8 cellular contexts compared by ENCODE assay signal in genomic region chr11:22920939-22921565, GRCh38.
DNase-seq lines count a peak whose midpoint lies in the region; ATAC-seq, FAIRE-seq and TF ChIP-seq lines count a peak whose summit lies in the region.

No MANE protein-coding gene starts in this region.

- DNase-seq in D721Med (ENCODE audit: insufficient read length, low spot score): no peak
- DNase-seq in NCI-H1105 treated with DMSO at 0.1 percent for 48 hours (lab: John Stamatoyannopoulos, UW): peak; percentile 55
- no peak for DNase-seq in left ventricle myocardium superior
- DNase-seq in T-helper 2 cell treated with Interferon-gamma antibody and Interleukin-4, amounts not matched to agents 5 μg/mL and 100 μg/mL, for 36 hours (ENCODE audit: low spot score): no peak

- TF ChIP-seq CTCF in D721Med (IDR thresholded peaks at IDR 0.05; ENCODE audit: insufficient read depth, missing control alignments) (peak; percentile 49), WI38 (IDR thresholded peaks at IDR 0.05; ENCODE audit: low read depth, low read length) (peak; percentile 70)

- intact Hi-C loops in left ventricle myocardium superior (cut with micrococcal nuclease): no loop called here

- no peak overlapping the region for H3K4me3 ChIP-seq in WI38 (ENCODE audit: low read depth, low read length)

- H3K9me3 Mint-ChIP-seq in stimulated activated memory B cell treated with anti-CD40 and anti-IgM and Interleukin-4, amounts not matched to agents 10 μg/mL and 1 μg/mL and 100 μg/mL, for 72 hours: no peaks in the 10 kb centered on the region
- no peaks in the 10 kb centered on the region for H3K9me3 Mint-ChIP-seq in T-helper 2 cell treated with Interferon-gamma antibody and Interleukin-4, amounts not matched to agents 5 μg/mL and 100 μg/mL, for 36 hours

- peak; percentile 89 for ATAC-seq in GM18858 (IDR thresholded peaks at IDR 0.05; ENCODE audit: unreplicated experiment)
- ATAC-seq in HG02885 (IDR thresholded peaks at IDR 0.05; ENCODE audit: poor library complexity, unreplicated experiment): peak; percentile 96
- ATAC-seq in left ventricle myocardium superior: peak; percentile 45
- ATAC-seq in stimulated activated memory B cell treated with anti-CD40 and anti-IgM and Interleukin-4, amounts not matched to agents 10 μg/mL and 1 μg/mL and 100 μg/mL, for 72 hours: peak; percentile 71

- H3K27ac Mint-ChIP-seq in stimulated activated memory B cell treated with anti-CD40 and anti-IgM and Interleukin-4, amounts not matched to agents 10 μg/mL and 1 μg/mL and 100 μg/mL, for 72 hours: no peak overlapping the region
- H3K27ac Mint-ChIP-seq in T-helper 2 cell treated with Interferon-gamma antibody and Interleukin-4, amounts not matched to agents 5 μg/mL and 100 μg/mL, for 36 hours: no peak overlapping the region

- H3K4me3 Mint-ChIP-seq in stimulated activated memory B cell treated with anti-CD40 and anti-IgM and Interleukin-4, amounts not matched to agents 10 μg/mL and 1 μg/mL and 100 μg/mL, for 72 hours: no peak overlapping the region
- H3K4me3 Mint-ChIP-seq in T-helper 2 cell treated with Interferon-gamma antibody and Interleukin-4, amounts not matched to agents 5 μg/mL and 100 μg/mL, for 36 hours: no peak overlapping the region

- FAIRE-seq in D721Med (lab: Jason Lieb, UNC): no peak

- H3K4me1 Mint-ChIP-seq in stimulated activated memory B cell treated with anti-CD40 and anti-IgM and Interleukin-4, amounts not matched to agents 10 μg/mL and 1 μg/mL and 100 μg/mL, for 72 hours: peaks cover 14% of the 10 kb centered on the region
- H3K4me1 Mint-ChIP-seq in T-helper 2 cell treated with Interferon-gamma antibody and Interleukin-4, amounts not matched to agents 5 μg/mL and 100 μg/mL, for 36 hours (ENCODE audit: low read depth): peaks cover 5% of the 10 kb centered on the region

- H3K27me3 Mint-ChIP-seq in stimulated activated memory B cell treated with anti-CD40 and anti-IgM and Interleukin-4, amounts not matched to agents 10 μg/mL and 1 μg/mL and 100 μg/mL, for 72 hours: no peaks in the 10 kb centered on the region
- H3K27me3 Mint-ChIP-seq in T-helper 2 cell treated with Interferon-gamma antibody and Interleukin-4, amounts not matched to agents 5 μg/mL and 100 μg/mL, for 36 hours (ENCODE audit: low read depth): peaks cover 7% of the 10 kb centered on the region

- H3K36me3 Mint-ChIP-seq in stimulated activated memory B cell treated with anti-CD40 and anti-IgM and Interleukin-4, amounts not matched to agents 10 μg/mL and 1 μg/mL and 100 μg/mL, for 72 hours: no peaks in the 10 kb centered on the region
- no peaks in the 10 kb centered on the region for H3K36me3 Mint-ChIP-seq in T-helper 2 cell treated with Interferon-gamma antibody and Interleukin-4, amounts not matched to agents 5 μg/mL and 100 μg/mL, for 36 hours (ENCODE audit: low read depth)

Comparison
In these comparisons a context has a peak if more than half of its experiments do, and no peak if none do; other contexts are left out.
1. ATAC-seq: peak in every context shown above with its lines; median percentile 96 in HG02885; 89 in GM18858; 71 in stimulated activated memory B cell treated with anti-CD40 and anti-IgM and Interleukin-4, amounts not matched to agents 10 μg/mL and 1 μg/mL and 100 μg/mL, for 72 hours; 45 in left ventricle myocardium superior.